20 cellular contexts compared by ENCODE assay signal in the genomic region with DNA sequence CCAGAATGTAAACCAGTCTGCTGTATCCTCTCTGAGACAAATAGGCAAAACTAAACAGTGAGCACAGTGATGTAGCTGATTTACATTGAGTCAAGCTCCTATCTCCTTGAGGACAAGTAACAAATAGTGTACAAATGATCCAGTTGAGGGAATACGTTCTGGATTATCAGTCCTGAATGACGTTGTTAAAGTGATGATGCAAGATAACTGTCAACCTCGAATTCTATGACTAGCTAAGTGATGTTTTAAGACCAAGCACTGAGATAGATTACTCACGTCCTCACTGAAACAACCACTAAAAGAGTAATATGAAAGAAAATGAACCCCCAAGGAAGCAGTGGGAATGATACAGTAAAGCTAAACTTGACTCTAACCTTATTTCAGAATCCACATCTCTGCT.
"Had no signal": no experiment of that assay in that cellular context is flagged by ENCODE, and none has a peak within 500 bp of the region (broad histone marks: within the 10 kb centered on the region; RNA-seq: fewer than 3 reads in every experiment).

No MANE protein-coding gene starts in this region.

- H3K27me3 Mint-ChIP-seq: naive thymus-derived CD8-positive, alpha-beta T cell; type B pancreatic cell had no signal

- H3K4me1 ChIP-seq: gastroesophageal sphincter, sigmoid colon, suprapubic skin, thyroid gland had no signal

- H3K27ac Mint-ChIP-seq: type B pancreatic cell had no signal

- H3K4me3 Mint-ChIP-seq: naive thymus-derived CD8-positive, alpha-beta T cell; type B pancreatic cell had no signal

- H3K27ac ChIP-seq: gastroesophageal sphincter, neutrophil, sigmoid colon, skin epidermis, suprapubic skin, thyroid gland had no signal

- H3K9me3 Mint-ChIP-seq: naive thymus-derived CD8-positive, alpha-beta T cell; type B pancreatic cell had no signal

- ATAC-seq: esophagus mucosa; gastroesophageal sphincter; left lobe of liver; mucosa of descending colon; naive thymus-derived CD8-positive, alpha-beta T cell; stimulated activated naive CD8-positive, alpha-beta T cell treated with anti-CD3 and anti-CD28 coated beads, Interleukin-15, Interleukin-2, amounts not matched to agents 100 U/mL and 50 U/mL, for 24 hours had no signal

- H3K4me3 ChIP-seq: gastroesophageal sphincter, mucosa of descending colon, sigmoid colon, skin epidermis, suprapubic skin, thyroid gland had no signal

- H3K4me1 Mint-ChIP-seq: naive thymus-derived CD8-positive, alpha-beta T cell had no signal

- H3K27me3 ChIP-seq: gastroesophageal sphincter, neutrophil, sigmoid colon, suprapubic skin, thyroid gland had no signal

- H3K9me3 ChIP-seq: gastroesophageal sphincter, mucosa of descending colon, neutrophil, sigmoid colon, suprapubic skin, thyroid gland had no signal

- FAIRE-seq: urothelium cell line had no signal

- DNase-seq: effector memory CD4-positive, alpha-beta T cell; foreskin fibroblast; glutamatergic neuron; islet precursor cell; mammary epithelial cell; mucosa of descending colon; naive thymus-derived CD8-positive, alpha-beta T cell; sigmoid colon; stimulated activated CD4-positive, alpha-beta T cell treated with anti-CD3 and anti-CD28 coated beads, Interleukin-2, amount 100 ng/mL, for 24 hours; stimulated activated CD4-positive, alpha-beta T cell treated with anti-CD3 and anti-CD28 coated beads, Interleukin-4, amount 100 ng/mL, for 4 hours; stimulated activated naive CD8-positive, alpha-beta T cell treated with anti-CD3 and anti-CD28 coated beads, Interleukin-15, Interleukin-2, amounts not matched to agents 100 U/mL and 50 U/mL, for 24 hours; thyroid gland had no signal
